In genomic region chr6:22653980-22654610, GRCh38 we compare ENCODE assay signal across 1 cellular context.
TF ChIP-seq lines count a peak whose summit lies in the region.

No MANE protein-coding gene starts in this region.

TF ChIP-seq in HepG2, 621 proteins besides CTCF, POLR2A, EP300 and RAD21 (continued from another document):
- TF ChIP-seq ATF4 (CRISPR knock-in tag; IDR thresholded peaks at IDR 0.05) = no peak
- no peak for TF ChIP-seq MAFG (CRISPR knock-in tag; IDR thresholded peaks at IDR 0.05)
- no peak for TF ChIP-seq IKZF5 (CRISPR knock-in tag; IDR thresholded peaks at IDR 0.05)
- no peak for TF ChIP-seq ZBTB20 (CRISPR knock-in tag; IDR thresholded peaks at IDR 0.05; ENCODE audit: borderline replicate concordance, low read depth)
- TF ChIP-seq ZNF431 (CRISPR knock-in tag; IDR thresholded peaks at IDR 0.05; ENCODE audit: borderline replicate concordance, low read depth) = no peak
- no peak for TF ChIP-seq ZNF564 (CRISPR knock-in tag; IDR thresholded peaks at IDR 0.05)
- no peak for TF ChIP-seq ZNF501 (CRISPR knock-in tag; IDR thresholded peaks at IDR 0.05)
- no peak for TF ChIP-seq ETS1 (CRISPR knock-in tag; IDR thresholded peaks at IDR 0.05)
- TF ChIP-seq ZNF253 (CRISPR knock-in tag; IDR thresholded peaks at IDR 0.05; ENCODE audit: borderline replicate concordance) = no peak
- no peak for TF ChIP-seq ZSCAN29 (CRISPR knock-in tag; conservative IDR thresholded peaks at IDR 0.05)
